ENCODE assay signal across 8 cellular contexts in the genomic region with DNA sequence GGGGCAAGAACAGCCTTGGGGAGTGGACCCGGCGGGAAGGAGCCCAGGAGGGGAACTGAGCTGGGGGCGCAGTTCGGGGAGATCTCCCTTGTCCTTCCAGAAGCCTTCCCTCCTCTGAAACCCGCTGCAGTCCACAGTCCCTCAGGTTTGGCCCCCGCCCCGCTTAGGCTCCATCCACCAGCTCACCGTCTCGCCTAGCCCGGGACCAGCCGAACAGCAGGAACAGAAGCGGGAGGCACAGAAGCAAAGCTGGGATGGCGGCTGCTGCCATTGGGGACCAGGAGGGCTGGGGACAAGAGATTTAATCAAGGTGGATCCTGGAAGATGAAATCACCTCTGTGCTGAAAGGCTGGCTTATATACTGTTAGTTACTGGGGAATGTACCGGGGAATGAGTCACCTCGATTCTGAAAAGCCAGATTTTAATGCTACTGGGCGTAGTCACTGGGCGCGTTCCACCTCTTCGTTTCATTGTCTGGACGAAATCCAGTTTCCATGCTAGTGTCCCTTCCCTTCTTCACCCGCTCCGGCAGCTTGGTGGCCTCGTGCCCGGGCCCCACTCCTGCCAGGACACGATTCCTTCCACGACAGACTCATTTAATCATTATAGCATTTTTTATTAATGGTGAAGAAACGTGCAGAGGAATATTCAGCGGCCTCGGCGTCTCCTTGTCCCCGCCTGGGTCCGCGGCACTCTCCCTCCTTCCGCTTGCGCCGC. TPM values are rescaled to one million over a fixed set of nuclear protein-coding genes. Genes with fewer than 3 reads are reported as not detected.
DNase-seq lines count a peak whose midpoint lies in the region; ATAC-seq lines count a peak whose summit lies in the region.
"Had no signal": no experiment of that assay in that cellular context is flagged by ENCODE, and none has a peak within 500 bp of the region (broad histone marks: within the 10 kb centered on the region; RNA-seq: fewer than 3 reads in every experiment).

TSS of gene RAET1L (minus strand) at position 332 of the 717 bp plus-strand sequence. CDS start at position 271, 61 bp downstream.

- no peaks in the 10 kb centered on the region for H3K9me3 ChIP-seq in T-helper 17 cell (ENCODE audit: control insufficient read depth, low read length, poor library complexity, severe bottlenecking)

- no peak within 1 kb of the TSS for H3K27ac Mint-ChIP-seq in T-helper 17 cell

- H3K4me1 Mint-ChIP-seq in T-helper 17 cell: peaks cover 9% of the 10 kb centered on the region
- H3K4me1 Mint-ChIP-seq: neural crest cell had no signal

- ATAC-seq in T-helper 17 cell: peak; percentile 75

- H3K4me3 ChIP-seq in skin epidermis: peak within 1 kb of the TSS in 5 of 7 experiments; percentile 4 to 28 (median 15)

- DNase-seq in HCEC 1CT (peak; percentile 39), T-helper 17 cell (no peak), glomerular visceral epithelial cell (ENCODE audit: extremely low spot score) (peak; percentile 62), NCI-H82 (lab: John Stamatoyannopoulos, UW) (no peak), G401 (ENCODE audit: low spot score) (no peak)
- DNase-seq in effector CD4-positive, alpha-beta T cell: no peak

- H3K27ac ChIP-seq in skin epidermis: peak within 1 kb of the TSS in 5 of 21 experiments; percentile 2 to 42 (median 34)

- peak within 1 kb of the TSS; percentile 78 for H3K4me3 Mint-ChIP-seq in T-helper 17 cell
- H3K4me3 Mint-ChIP-seq: neural crest cell had no signal

- peaks cover 3% of the 10 kb centered on the region for H3K36me3 Mint-ChIP-seq in T-helper 17 cell (ENCODE audit: low read depth)

- H3K27me3 Mint-ChIP-seq in T-helper 17 cell: peaks cover 68% of the 10 kb centered on the region

- in situ Hi-C loops in G401 (cut with HindIII; ENCODE audit: low sequenced_read_pairs): no loop called here

RNA-seq across cellular contexts. Expression of gene RAET1L, which starts in this region (rescaled TPM):
- not detected for total RNA-seq in T-helper 17 cell
- total RNA-seq in G401 (2014; rRNA removed; shearing (Covaris generic)): not detected in 2 replicates
- total RNA-seq: neural crest cell had no signal

Comparison
In these comparisons a context has a peak if more than half of its experiments do, and no peak if none do; other contexts are left out.
1. Peak in ATAC-seq in T-helper 17 cell; RNA of the gene not detected or under 1 TPM.
2. DNase-seq: peak in HCEC 1CT (single experiment) and glomerular visceral epithelial cell (single experiment); none in T-helper 17 cell (0 of 3), effector CD4-positive, alpha-beta T cell (single experiment), NCI-H82 (single experiment) and G401 (single experiment).